ENCODE assay signal across 1 cellular context in genomic region chr20:32036716-32037355, GRCh38.
TF ChIP-seq lines count a peak whose summit lies in the region.

No MANE protein-coding gene starts in this region.

TF ChIP-seq in K562, 482 proteins besides CTCF, POLR2A, EP300 and RAD21 (continues in another document):
- TF ChIP-seq JUND (IDR thresholded peaks at IDR 0.05; ENCODE audit: borderline replicate concordance, low read depth, low read length) (peak; percentile 80), JUND (tag; IDR thresholded peaks at IDR 0.05; ENCODE audit: borderline replicate concordance, low read depth, low read length) (peak; percentile 32; the same call in 1 of the 3 replicates), MTA1 (IDR thresholded peaks at IDR 0.05; ENCODE audit: borderline replicate concordance) (no peak), L3MBTL2 (IDR thresholded peaks at IDR 0.05) (peak; percentile 75; the same call in 1 of the 2 replicates), TCF7 (IDR thresholded peaks at IDR 0.05; ENCODE audit: borderline replicate concordance) (no peak), FOSL1 (tag; conservative IDR thresholded peaks at IDR 0.05) (0 out of 2 replicates have a peak, but pooled peaks have one; percentile 5), ZFP36 (IDR thresholded peaks at IDR 0.05; ENCODE audit: low read depth, low read length, partially characterized antibody) (peak; percentile 6), ZNF263 (CRISPR knock-in tag; IDR thresholded peaks at IDR 0.05; ENCODE audit: borderline replicate concordance) (no peak), SMARCE1 (IDR thresholded peaks at IDR 0.05) (no peak), CEBPB (tag; IDR thresholded peaks at IDR 0.05) (peak; percentile 47; the same call in 1 of the 2 replicates), ZNF589 (CRISPR knock-in tag; IDR thresholded peaks at IDR 0.05; ENCODE audit: low read depth) (peak; percentile 82; the same call in 1 of the 2 replicates), RNF2 (IDR thresholded peaks at IDR 0.05) (peak; percentile 52; the same call in 1 of the 2 replicates), MGA (IDR thresholded peaks at IDR 0.05) (peak; percentile 68), KLF6 (CRISPR knock-in tag; IDR thresholded peaks at IDR 0.05; ENCODE audit: borderline replicate concordance) (0 out of 2 replicates have a peak, but pooled peaks have one; percentile 3), ZNF23 (CRISPR knock-in tag; IDR thresholded peaks at IDR 0.05) (no peak), ZNF584 (CRISPR knock-in tag; IDR thresholded peaks at IDR 0.05; ENCODE audit: low read depth) (peak; percentile 57; the same call in 1 of the 2 replicates), ZNF197 (CRISPR knock-in tag; IDR thresholded peaks at IDR 0.05; ENCODE audit: low read depth) (peak; percentile 66; the same call in 1 of the 2 replicates), SOX6 (IDR thresholded peaks at IDR 0.05) (0 out of 2 replicates have a peak, but pooled peaks have one; percentile 9), ZNF431 (CRISPR knock-in tag; IDR thresholded peaks at IDR 0.05) (0 out of 2 replicates have a peak, but pooled peaks have one; percentile 46), EP400 (IDR thresholded peaks at IDR 0.05) (peak; percentile 72), ZNF668 (CRISPR knock-in tag; IDR thresholded peaks at IDR 0.05) (no peak), CEBPG (CRISPR knock-in tag; IDR thresholded peaks at IDR 0.05) (peak; percentile 95), CEBPG (tag; conservative IDR thresholded peaks at IDR 0.05 in 1 of 2, IDR thresholded peaks at IDR 0.05 in 1 of 2) (peak; percentile 95 to 98), ATF4 (CRISPR knock-in tag; IDR thresholded peaks at IDR 0.05) (peak; percentile 97), ZNF766 (CRISPR knock-in tag; conservative IDR thresholded peaks at IDR 0.05) (peak; percentile 56; the same call in 1 of the 2 replicates), TAL1 (IDR thresholded peaks at IDR 0.05) (no peak), ZNF79 (CRISPR knock-in tag; IDR thresholded peaks at IDR 0.05; ENCODE audit: low read depth) (0 out of 2 replicates have a peak, but pooled peaks have one; percentile 46), MYC (IDR thresholded peaks at IDR 0.05; ENCODE audit: low read depth, low read length) (peak; percentile 97), MYC (CRISPR knock-in tag; IDR thresholded peaks at IDR 0.05; ENCODE audit: borderline replicate concordance, low read depth) (peak; percentile 11; the same call in 1 of the 2 replicates), GTF2E2 (tag; IDR thresholded peaks at IDR 0.05) (0 out of 2 replicates have a peak, but pooled peaks have one; percentile 34), BMI1 (IDR thresholded peaks at IDR 0.05; ENCODE audit: low read length) (peak; percentile 25; the same call in 1 of the 2 replicates), ZNF41 (CRISPR knock-in tag; conservative IDR thresholded peaks at IDR 0.05) (0 out of 2 replicates have a peak, but pooled peaks have one; percentile 2), ARID1B (IDR thresholded peaks at IDR 0.05) (0 out of 2 replicates have a peak, but pooled peaks have one; percentile 10), KLF13 (tag; IDR thresholded peaks at IDR 0.05; ENCODE audit: borderline replicate concordance, low read depth) (no peak), TRIM24 (IDR thresholded peaks at IDR 0.05) (peak; percentile 80 to 90; a peak in 3 of 4 replicates), GTF2F1 (IDR thresholded peaks at IDR 0.05; ENCODE audit: low read depth, low read length) (no peak), SP1 (CRISPR knock-in tag; IDR thresholded peaks at IDR 0.05) (no peak), ZNF175 (CRISPR knock-in tag; IDR thresholded peaks at IDR 0.05; ENCODE audit: low read depth) (peak; percentile 81; the same call in 1 of the 2 replicates), JUN (IDR thresholded peaks at IDR 0.05; ENCODE audit: borderline replicate concordance, low read depth, low read length) (0 out of 2 replicates have a peak, but pooled peaks have one; percentile 39), JUN (CRISPR knock-in tag; IDR thresholded peaks at IDR 0.05; ENCODE audit: borderline replicate concordance) (no peak), CREB3 (tag; conservative IDR thresholded peaks at IDR 0.05; ENCODE audit: low read depth) (no peak), ATF7 (IDR thresholded peaks at IDR 0.05) (peak; percentile 80)
- TF ChIP-seq, protein P1, sequence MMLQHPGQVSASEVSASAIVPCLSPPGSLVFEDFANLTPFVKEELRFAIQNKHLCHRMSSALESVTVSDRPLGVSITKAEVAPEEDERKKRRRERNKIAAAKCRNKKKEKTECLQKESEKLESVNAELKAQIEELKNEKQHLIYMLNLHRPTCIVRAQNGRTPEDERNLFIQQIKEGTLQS (IDR thresholded peaks at IDR 0.05), result peak; percentile 93
- TF ChIP-seq, protein P1 (CRISPR knock-in tag; conservative IDR thresholded peaks at IDR 0.05), result no peak
- TF ChIP-seq, protein P2, sequence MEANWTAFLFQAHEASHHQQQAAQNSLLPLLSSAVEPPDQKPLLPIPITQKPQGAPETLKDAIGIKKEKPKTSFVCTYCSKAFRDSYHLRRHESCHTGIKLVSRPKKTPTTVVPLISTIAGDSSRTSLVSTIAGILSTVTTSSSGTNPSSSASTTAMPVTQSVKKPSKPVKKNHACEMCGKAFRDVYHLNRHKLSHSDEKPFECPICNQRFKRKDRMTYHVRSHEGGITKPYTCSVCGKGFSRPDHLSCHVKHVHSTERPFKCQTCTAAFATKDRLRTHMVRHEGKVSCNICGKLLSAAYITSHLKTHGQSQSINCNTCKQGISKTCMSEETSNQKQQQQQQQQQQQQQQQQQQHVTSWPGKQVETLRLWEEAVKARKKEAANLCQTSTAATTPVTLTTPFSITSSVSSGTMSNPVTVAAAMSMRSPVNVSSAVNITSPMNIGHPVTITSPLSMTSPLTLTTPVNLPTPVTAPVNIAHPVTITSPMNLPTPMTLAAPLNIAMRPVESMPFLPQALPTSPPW (CRISPR knock-in tag; IDR thresholded peaks at IDR 0.05), result peak; percentile 31; the same call in 1 of the 2 replicates
- TF ChIP-seq, protein P3, sequence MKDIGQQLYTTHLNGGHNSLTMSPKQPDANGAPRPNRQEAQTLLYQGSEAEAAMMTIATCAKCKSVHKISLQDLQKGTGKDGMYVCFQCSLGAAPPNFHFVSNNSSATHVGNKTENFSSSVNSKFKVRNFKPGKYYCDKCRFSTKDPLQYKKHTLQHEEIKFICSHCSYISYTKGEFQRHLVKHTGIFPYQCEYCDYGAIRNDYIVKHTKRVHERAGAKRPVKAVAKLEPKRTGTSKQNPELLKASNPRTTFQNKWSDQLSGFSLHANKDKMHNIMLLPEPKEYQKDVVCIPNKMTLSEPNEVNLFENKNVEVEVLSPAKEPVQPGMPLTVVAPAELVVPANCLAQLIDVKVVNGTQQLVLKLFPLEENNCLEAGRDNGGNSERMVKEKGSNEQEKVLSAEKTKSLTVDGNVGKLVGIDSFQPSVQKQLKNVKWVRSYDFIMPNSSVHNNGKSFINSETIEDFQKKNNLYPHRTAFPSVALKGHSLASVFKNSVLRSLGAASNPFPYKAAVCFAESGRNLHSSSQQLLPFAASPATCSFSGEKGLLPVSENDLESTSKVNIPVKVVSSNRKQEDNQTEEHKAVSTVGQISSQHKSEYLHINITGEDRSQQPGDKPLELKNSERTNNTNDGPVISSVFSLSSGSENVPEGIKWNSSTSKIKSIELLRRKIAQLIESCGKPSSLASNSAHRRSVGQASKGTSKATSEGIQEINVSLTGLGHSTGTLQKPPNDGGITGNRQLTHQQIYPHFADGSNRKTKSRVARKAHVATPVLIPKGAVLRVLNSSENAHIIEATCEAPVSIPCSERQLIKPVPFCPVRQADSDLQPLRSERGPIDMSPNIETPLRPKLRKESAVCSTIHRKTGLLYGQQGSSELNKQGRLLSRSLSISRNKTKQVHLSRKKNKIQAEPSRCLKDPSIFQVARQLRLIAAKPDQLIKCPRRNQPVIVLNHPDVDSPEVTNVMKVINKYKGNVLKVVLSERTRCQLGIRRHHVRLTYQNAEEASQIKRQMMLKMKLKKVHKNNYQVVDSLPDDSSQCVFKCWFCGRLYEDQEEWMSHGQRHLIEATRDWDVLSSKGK (CRISPR knock-in tag; IDR thresholded peaks at IDR 0.05), result no peak
